ENCODE assay signal across 8 cellular contexts in genomic region chr10:35195361-35196306, GRCh38.
A peak's percentile ranks its signal among the peaks of the same experiment; 100 is the strongest.
DNase-seq lines count a peak whose midpoint lies in the region; ATAC-seq and TF ChIP-seq lines count a peak whose summit lies in the region.

No MANE protein-coding gene starts in this region.

- no peaks in the 10 kb centered on the region for H3F3A ChIP-seq in OCI-LY1 (ENCODE audit: insufficient read depth, low read length)

- peak overlapping the region; percentile 32 for H2AFZ ChIP-seq in OCI-LY1 (ENCODE audit: low read length)

- peak; percentile 93 for DNase-seq in Caki2 (ENCODE audit: low read depth)
- peak; percentile 64 for DNase-seq in HS-5 (ENCODE audit: low read depth)
- peak; percentile 43 for DNase-seq in activated T-cell treated with anti-CD3 and anti-CD28 coated beads for 1 hour (ENCODE audit: low read depth)
- DNase-seq in erythroblast (lab: John Stamatoyannopoulos, UW): peak; percentile 75 to 77
- DNase-seq in stimulated activated CD8-positive, alpha-beta memory T cell treated with anti-CD3 and anti-CD28 coated beads, Interleukin-7, amount 100 ng/mL, for 48 hours (ENCODE audit: extremely low read depth in 1 of 2, low read depth in 1 of 2): peak; percentile 45 to 79

- H3K9me3 ChIP-seq in OCI-LY1 (ENCODE audit: low read length) (no peaks in the 10 kb centered on the region), mucosa of stomach (ENCODE audit: control insufficient read depth, low read length) (no peaks in the 10 kb centered on the region)

- in situ Hi-C loops in Caki2 (cut with HindIII; ENCODE audit: low pct_unique_long_range_greater_than_20kb, low sequenced_read_pairs): no loop called here

- H3K4me3 ChIP-seq in OCI-LY1 (ENCODE audit: low read depth, low read length, poor library complexity, severe bottlenecking) (peak overlapping the region; percentile 40), mucosa of stomach (ENCODE audit: low read length) (peak overlapping the region; percentile 29)

- ATAC-seq in GM19468 (IDR thresholded peaks at IDR 0.05; ENCODE audit: extremely low read depth, unreplicated experiment): peak; percentile 93

- no peaks in the 10 kb centered on the region for H3K27me3 ChIP-seq in OCI-LY1 (ENCODE audit: insufficient read depth, low read length)
- H3K27me3 ChIP-seq in mucosa of stomach (ENCODE audit: control insufficient read depth, insufficient read depth, low read length): no peaks in the 10 kb centered on the region

- H3K36me3 ChIP-seq in OCI-LY1 (ENCODE audit: insufficient read depth, low read length): no peaks in the 10 kb centered on the region
- no peaks in the 10 kb centered on the region for H3K36me3 ChIP-seq in mucosa of stomach (ENCODE audit: control insufficient read depth, insufficient read depth, low read length)

- H3K9me2 ChIP-seq in OCI-LY1 (ENCODE audit: low read depth, low read length): no peaks in the 10 kb centered on the region

- H4K20me1 ChIP-seq in OCI-LY1 (ENCODE audit: insufficient read depth, low read length): no peaks in the 10 kb centered on the region

- no peaks in the 10 kb centered on the region for H3K79me2 ChIP-seq in OCI-LY1 (ENCODE audit: insufficient read depth, low read length)

- peak overlapping the region; percentile 69 for H3K27ac ChIP-seq in OCI-LY1 (ENCODE audit: low read depth, low read length, poor library complexity, severe bottlenecking)

- H3K4me2 ChIP-seq in OCI-LY1 (ENCODE audit: low read length): peak overlapping the region; percentile 71

- peak; percentile 79 for TF ChIP-seq CTCF in OCI-LY1 (IDR thresholded peaks at IDR 0.05; ENCODE audit: low read length)

- peaks cover 23% of the 10 kb centered on the region for H3K4me1 ChIP-seq in OCI-LY1 (ENCODE audit: insufficient read depth, low read length, severe bottlenecking)
- H3K4me1 ChIP-seq in mucosa of stomach (ENCODE audit: control insufficient read depth, insufficient read depth, low read length): no peaks in the 10 kb centered on the region

- peak overlapping the region; percentile 13 for H3K9ac ChIP-seq in OCI-LY1 (ENCODE audit: low read length)
- peak overlapping the region; percentile 56 for H3K9ac ChIP-seq in mucosa of stomach (ENCODE audit: low read length)

- TF ChIP-seq POLR2A in erythroblast (IDR thresholded peaks at IDR 0.05; ENCODE audit: low read length): peak; percentile 48

Comparison
In these comparisons a context has a peak if more than half of its experiments do, and no peak if none do; other contexts are left out.
1. Peak in every context shown above with its lines: DNase-seq, ATAC-seq, H3K4me3 ChIP-seq and H3K27ac ChIP-seq.
2. DNase-seq: peak in every context shown above with its lines; median percentile 93 in Caki2; 76 in erythroblast; 64 in HS-5; 62 in stimulated activated CD8-positive, alpha-beta memory T cell treated with anti-CD3 and anti-CD28 coated beads, Interleukin-7, amount 100 ng/mL, for 48 hours; 43 in activated T-cell treated with anti-CD3 and anti-CD28 coated beads for 1 hour.